In genomic region chr2:36597532-36598377, GRCh38 we compare ENCODE assay signal across 8 cellular contexts. TPM values are rescaled to one million over a fixed set of nuclear protein-coding genes. Genes with fewer than 3 reads are reported as not detected.
DNase-seq lines count a peak whose midpoint lies in the region; ATAC-seq and TF ChIP-seq lines count a peak whose summit lies in the region.

TSS of gene FEZ2 (minus strand) at chr2:36598168. CDS start at chr2:36598142, 26 bp downstream.

- H3K4me1 ChIP-seq in OCI-LY1 (ENCODE audit: insufficient read depth, low read length, severe bottlenecking) (peaks cover 14% of the 10 kb centered on the region), mononuclear cell (ENCODE audit: insufficient read depth, low read length) (peaks cover 19% of the 10 kb centered on the region)

- H3K4me3 ChIP-seq in HL-60 (replicated peaks; ENCODE audit: insufficient read depth, low read length) (peak within 1 kb of the TSS; percentile 77), OCI-LY1 (ENCODE audit: low read depth, low read length, poor library complexity, severe bottlenecking) (peak within 1 kb of the TSS; percentile 68), epithelial cell of esophagus (ENCODE audit: low read length) (peak within 1 kb of the TSS; percentile 70), mononuclear cell (ENCODE audit: low read length) (peak within 1 kb of the TSS; percentile 70)

- H3K27me3 ChIP-seq in HL-60 (ENCODE audit: insufficient read depth, poor library complexity, severe bottlenecking), result no peaks in the 10 kb centered on the region
- H3K27me3 ChIP-seq in OCI-LY1 (ENCODE audit: insufficient read depth, low read length), result no peaks in the 10 kb centered on the region
- no peaks in the 10 kb centered on the region for H3K27me3 ChIP-seq in mononuclear cell (ENCODE audit: insufficient read depth, low read length)

- H3K4me2 ChIP-seq in OCI-LY1 (ENCODE audit: low read length), result peak within 1 kb of the TSS; percentile 68

- peak within 1 kb of the TSS; percentile 36; the same call in 1 of the 2 replicates for H2AFZ ChIP-seq in OCI-LY1 (ENCODE audit: low read length)

- H4K20me1 ChIP-seq in OCI-LY1 (ENCODE audit: insufficient read depth, low read length), result no peaks in the 10 kb centered on the region

- H3F3A ChIP-seq in OCI-LY1 (ENCODE audit: insufficient read depth, low read length), result no peaks in the 10 kb centered on the region

- H3K27ac ChIP-seq in HL-60 (replicated peaks), result peak within 1 kb of the TSS; percentile 82
- H3K27ac ChIP-seq in OCI-LY1 (ENCODE audit: low read depth, low read length, poor library complexity, severe bottlenecking), result no peak within 1 kb of the TSS

- H3K9me3 ChIP-seq in OCI-LY1 (ENCODE audit: low read length), result no peaks in the 10 kb centered on the region
- H3K9me3 ChIP-seq in mononuclear cell (ENCODE audit: low read depth, low read length), result no peaks in the 10 kb centered on the region

- TF ChIP-seq CTCF in HL-60 (IDR thresholded peaks at IDR 0.05; ENCODE audit: insufficient read depth, low read length) (no peak), OCI-LY1 (IDR thresholded peaks at IDR 0.05; ENCODE audit: low read length) (no peak), epithelial cell of esophagus (IDR thresholded peaks at IDR 0.05; ENCODE audit: insufficient read depth, low read depth, low read length, missing control alignments) (no peak)

- DNase-seq in COR-L47 (lab: John Stamatoyannopoulos, UW), result peak; percentile 68
- peak; percentile 39 to 79 for DNase-seq in HL-60 (ENCODE audit: low read depth in 1 of 2, low spot score in 1 of 2)
- peak; percentile 28 for DNase-seq in activated T-cell treated with anti-CD3 and anti-CD28 coated beads for 4 hours
- DNase-seq in epithelial cell of esophagus (ENCODE audit: low read depth), result peak; percentile 73
- DNase-seq in stimulated activated CD8-positive, alpha-beta memory T cell treated with anti-CD3 and anti-CD28 coated beads, Interleukin-4, amount 100 ng/mL, for 24 hours (ENCODE audit: low read depth), result peak; percentile 67

- H3K36me3 ChIP-seq in OCI-LY1 (ENCODE audit: insufficient read depth, low read length), result peaks cover 12% of the 10 kb centered on the region; the same call in 1 of the 2 replicates

- H3K79me2 ChIP-seq in OCI-LY1 (ENCODE audit: insufficient read depth, low read length), result no peaks in the 10 kb centered on the region; the same call in 1 of the 2 replicates

- H3K9me2 ChIP-seq in OCI-LY1 (ENCODE audit: low read depth, low read length), result no peaks in the 10 kb centered on the region

- ATAC-seq in GM19467 (IDR thresholded peaks at IDR 0.05; ENCODE audit: unreplicated experiment), result peak; percentile 100

- H3K9ac ChIP-seq in OCI-LY1 (ENCODE audit: low read length), result peak within 1 kb of the TSS; percentile 61

RNA-seq across cellular contexts. Expression of gene FEZ2, which starts in this region (rescaled TPM):
- total RNA-seq in mononuclear cell, result 11.9 TPM
